1 cellular context compared by ENCODE assay signal in genomic region chr1:116413414-116413813, GRCh38.
TF ChIP-seq lines count a peak whose summit lies in the region.

No MANE protein-coding gene starts in this region.

TF ChIP-seq in SK-N-SH treated with all-trans-retinoic acid at 6 μM for 48 hours, 23 proteins besides CTCF, POLR2A, EP300 and RAD21 (continued from another document):
- TF ChIP-seq, protein P1, sequence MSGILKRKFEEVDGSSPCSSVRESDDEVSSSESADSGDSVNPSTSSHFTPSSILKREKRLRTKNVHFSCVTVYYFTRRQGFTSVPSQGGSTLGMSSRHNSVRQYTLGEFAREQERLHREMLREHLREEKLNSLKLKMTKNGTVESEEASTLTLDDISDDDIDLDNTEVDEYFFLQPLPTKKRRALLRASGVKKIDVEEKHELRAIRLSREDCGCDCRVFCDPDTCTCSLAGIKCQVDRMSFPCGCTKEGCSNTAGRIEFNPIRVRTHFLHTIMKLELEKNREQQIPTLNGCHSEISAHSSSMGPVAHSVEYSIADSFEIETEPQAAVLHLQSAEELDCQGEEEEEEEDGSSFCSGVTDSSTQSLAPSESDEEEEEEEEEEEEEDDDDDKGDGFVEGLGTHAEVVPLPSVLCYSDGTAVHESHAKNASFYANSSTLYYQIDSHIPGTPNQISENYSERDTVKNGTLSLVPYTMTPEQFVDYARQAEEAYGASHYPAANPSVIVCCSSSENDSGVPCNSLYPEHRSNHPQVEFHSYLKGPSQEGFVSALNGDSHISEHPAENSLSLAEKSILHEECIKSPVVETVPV (CRISPR knock-in tag; IDR thresholded peaks at IDR 0.05), result no peak
- no peak for TF ChIP-seq TCF4 (CRISPR knock-in tag; IDR thresholded peaks at IDR 0.05; ENCODE audit: borderline replicate concordance)
- no peak for TF ChIP-seq CSDC2 (CRISPR knock-in tag; IDR thresholded peaks at IDR 0.05)
- no peak for TF ChIP-seq GLIS3 (CRISPR knock-in tag; IDR thresholded peaks at IDR 0.05)
- no peak for TF ChIP-seq ZC3H10 (CRISPR knock-in tag; IDR thresholded peaks at IDR 0.05)
- no peak for TF ChIP-seq ZNF565 (CRISPR knock-in tag; conservative IDR thresholded peaks at IDR 0.05; ENCODE audit: low read depth)
- TF ChIP-seq ZFP30 (CRISPR knock-in tag; IDR thresholded peaks at IDR 0.05), result no peak
- TF ChIP-seq RARB (CRISPR knock-in tag; IDR thresholded peaks at IDR 0.05), result no peak
- TF ChIP-seq, protein P2, sequence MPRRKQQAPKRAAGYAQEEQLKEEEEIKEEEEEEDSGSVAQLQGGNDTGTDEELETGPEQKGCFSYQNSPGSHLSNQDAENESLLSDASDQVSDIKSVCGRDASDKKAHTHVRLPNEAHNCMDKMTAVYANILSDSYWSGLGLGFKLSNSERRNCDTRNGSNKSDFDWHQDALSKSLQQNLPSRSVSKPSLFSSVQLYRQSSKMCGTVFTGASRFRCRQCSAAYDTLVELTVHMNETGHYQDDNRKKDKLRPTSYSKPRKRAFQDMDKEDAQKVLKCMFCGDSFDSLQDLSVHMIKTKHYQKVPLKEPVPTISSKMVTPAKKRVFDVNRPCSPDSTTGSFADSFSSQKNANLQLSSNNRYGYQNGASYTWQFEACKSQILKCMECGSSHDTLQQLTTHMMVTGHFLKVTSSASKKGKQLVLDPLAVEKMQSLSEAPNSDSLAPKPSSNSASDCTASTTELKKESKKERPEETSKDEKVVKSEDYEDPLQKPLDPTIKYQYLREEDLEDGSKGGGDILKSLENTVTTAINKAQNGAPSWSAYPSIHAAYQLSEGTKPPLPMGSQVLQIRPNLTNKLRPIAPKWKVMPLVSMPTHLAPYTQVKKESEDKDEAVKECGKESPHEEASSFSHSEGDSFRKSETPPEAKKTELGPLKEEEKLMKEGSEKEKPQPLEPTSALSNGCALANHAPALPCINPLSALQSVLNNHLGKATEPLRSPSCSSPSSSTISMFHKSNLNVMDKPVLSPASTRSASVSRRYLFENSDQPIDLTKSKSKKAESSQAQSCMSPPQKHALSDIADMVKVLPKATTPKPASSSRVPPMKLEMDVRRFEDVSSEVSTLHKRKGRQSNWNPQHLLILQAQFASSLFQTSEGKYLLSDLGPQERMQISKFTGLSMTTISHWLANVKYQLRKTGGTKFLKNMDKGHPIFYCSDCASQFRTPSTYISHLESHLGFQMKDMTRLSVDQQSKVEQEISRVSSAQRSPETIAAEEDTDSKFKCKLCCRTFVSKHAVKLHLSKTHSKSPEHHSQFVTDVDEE (CRISPR knock-in tag; IDR thresholded peaks at IDR 0.05), result no peak
- no peak for TF ChIP-seq CREB5 (CRISPR knock-in tag; IDR thresholded peaks at IDR 0.05; ENCODE audit: low read depth)
